8 cellular contexts compared by ENCODE assay signal in the genomic region with DNA sequence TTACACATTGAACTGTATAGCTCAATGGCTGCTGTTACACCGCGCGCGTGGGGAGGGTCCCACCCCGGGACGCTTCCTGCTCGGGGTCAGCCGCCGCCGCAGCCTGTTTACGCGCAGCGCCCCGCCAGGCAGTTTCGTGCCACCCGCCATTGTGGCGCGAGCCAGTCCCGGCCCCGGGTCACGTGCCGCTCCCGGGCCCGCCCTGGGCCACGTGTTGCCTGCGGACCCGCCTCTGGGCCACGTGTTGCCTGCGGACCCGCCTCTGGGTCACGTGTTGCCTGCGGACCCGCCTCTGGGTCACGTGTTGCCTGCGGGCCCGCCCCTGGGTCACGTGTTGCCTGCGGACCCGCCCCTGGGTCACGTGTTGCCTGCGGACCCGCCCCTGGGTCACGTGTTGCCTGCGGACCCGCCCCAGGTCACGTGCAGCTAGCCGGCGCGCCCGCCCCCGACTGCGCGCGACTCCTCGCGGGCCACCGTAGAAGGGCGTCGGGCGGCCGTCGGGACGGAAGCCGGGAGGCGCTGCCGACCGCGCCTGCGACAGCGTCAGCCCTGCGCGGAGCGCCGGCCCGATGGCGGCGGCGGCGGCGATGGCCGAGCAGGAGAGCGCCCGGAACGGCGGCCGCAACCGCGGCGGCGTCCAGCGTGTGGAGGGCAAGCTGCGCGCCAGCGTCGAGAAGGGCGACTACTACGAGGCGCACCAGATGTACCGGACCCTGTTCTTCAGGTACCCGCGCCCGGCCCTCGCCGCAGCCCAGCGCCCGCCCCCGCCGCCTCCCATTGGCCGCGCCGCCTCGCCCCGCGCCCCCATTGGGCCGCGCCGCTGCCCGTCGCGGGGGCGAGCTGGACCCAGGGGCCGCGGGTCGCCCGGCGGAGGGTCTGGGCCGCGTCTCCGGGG. TPM values are rescaled to one million over a fixed set of nuclear protein-coding genes. Genes with fewer than 3 reads are reported as not detected.
DNase-seq lines count a peak whose midpoint lies in the region; ATAC-seq and TF ChIP-seq lines count a peak whose summit lies in the region.

Gene GET4, plus strand, starts transcription at position 478 of the 895 bp plus-strand sequence. Its CDS starts 92 bp downstream, at position 570.

- TF ChIP-seq CTCF in kidney epithelial cell (IDR thresholded peaks at IDR 0.05; ENCODE audit: insufficient read depth, low read length, poor library complexity, severe bottlenecking) = no peak

- peak within 1 kb of the TSS; percentile 81 for H3K4me3 ChIP-seq in kidney epithelial cell (ENCODE audit: low read depth, low read length)

- no peaks in the 10 kb centered on the region for H3K27me3 ChIP-seq in kidney epithelial cell (ENCODE audit: control insufficient read depth, insufficient read depth, low read length)

- peaks cover 2% of the 10 kb centered on the region for H3K36me3 ChIP-seq in kidney epithelial cell (ENCODE audit: control insufficient read depth, insufficient read depth, low read length)

- ATAC-seq in GM18907 (IDR thresholded peaks at IDR 0.05; ENCODE audit: unreplicated experiment) = peak; percentile 76
- ATAC-seq in HG03159 (IDR thresholded peaks at IDR 0.05; ENCODE audit: unreplicated experiment) = peak; percentile 67

- DNase-seq in AG08396 (ENCODE audit: low spot score) (peak; percentile 97), NCI-H226 (peak; percentile 95), cerebellar nuclear complex (lab: John Stamatoyannopoulos, UW) (peak; percentile 35 to 74), kidney epithelial cell (ENCODE audit: low read depth) (peak; percentile 47)
- DNase-seq in activated CD4-positive, CD25-positive, alpha-beta regulatory T cell treated with anti-CD3 and anti-CD28 coated beads, Interleukin-2, amount 50 U/mL, for 72 hours = peak; percentile 99
- peak; percentile 90 to 97 for DNase-seq in stimulated activated CD4-positive, alpha-beta T cell treated with anti-CD3 and anti-CD28 coated beads, Interleukin-15, amount 100 ng/mL, for 48 hours (ENCODE audit: low read depth in 2 of 2)

RNA-seq across cellular contexts. Expression of gene GET4, which starts in this region (rescaled TPM):
- 59.6 and 63.1 TPM in 2 replicates for total RNA-seq in kidney epithelial cell

Comparison
In these comparisons a context has a peak if more than half of its experiments do, and no peak if none do; other contexts are left out.
1. Peak in every context shown above with its lines: DNase-seq, ATAC-seq and H3K4me3 ChIP-seq.
2. DNase-seq: peak in every context shown above with its lines; median percentile 99 in activated CD4-positive, CD25-positive, alpha-beta regulatory T cell treated with anti-CD3 and anti-CD28 coated beads, Interleukin-2, amount 50 U/mL, for 72 hours; 97 in AG08396; 95 in NCI-H226; 94 in stimulated activated CD4-positive, alpha-beta T cell treated with anti-CD3 and anti-CD28 coated beads, Interleukin-15, amount 100 ng/mL, for 48 hours; 54 in cerebellar nuclear complex; 47 in kidney epithelial cell.